8 cellular contexts compared by ENCODE assay signal in genomic region chr11:78416285-78417174, GRCh38. TPM values are rescaled to one million over a fixed set of nuclear protein-coding genes. Genes with fewer than 3 reads are reported as not detected.
DNase-seq lines count a peak whose midpoint lies in the region; ATAC-seq and TF ChIP-seq lines count a peak whose summit lies in the region.

No MANE protein-coding gene starts in this region.

- peak; percentile 56 for TF ChIP-seq CTCF in GM10248 (IDR thresholded peaks at IDR 0.05; ENCODE audit: control extremely low read depth, extremely low read depth, low read depth, missing control alignments)
- TF ChIP-seq CTCF in heart right ventricle (IDR thresholded peaks at IDR 0.05) = peak; percentile 25 to 72 (median 58)
- peak in 5 of 6 experiments; percentile 43 to 73 (median 58) for TF ChIP-seq CTCF in upper lobe of left lung (IDR thresholded peaks at IDR 0.05)

- no peak for TF ChIP-seq EP300 in upper lobe of left lung (IDR thresholded peaks at IDR 0.05)

- WGBS in heart right ventricle, 2 donors = 1 to 2% methylated on average over 38 of the region's 38 CpGs
- 1 to 2% methylated on average over 33 to 38 of the region's 38 CpGs for WGBS in upper lobe of left lung, 2 donors

- H3K4me1 ChIP-seq in adipocyte (ENCODE audit: control insufficient read depth, insufficient read depth, low read length) (peaks cover 37% of the 10 kb centered on the region), heart right ventricle (peaks cover 3 to 70% (median 41%) of the 10 kb centered on the region in 9 donors), upper lobe of left lung (peaks cover 30 to 54% (median 39%) of the 10 kb centered on the region in 4 donors)

- intact Hi-C loops in heart right ventricle (cut with DNase I) = loop anchor here in 9 of 10 donors (1.0 to 10.0 kb wide), 13 partner anchors 49 to 269 kb away; no protein-coding TSS in a partner anchor
- intact Hi-C loops in posterior cingulate gyrus (cut with DNase I) = loop anchor here (5.0 kb wide), 2 partner anchors 64 to 156 kb away; partner anchors contain the start of gene NARS2

- H3K9ac ChIP-seq in adipocyte (ENCODE audit: low read length) = peak overlapping the region; percentile 90

- peak in 3 of 4 donors; percentile 65 to 94 (median 88) for TF ChIP-seq POLR2A in upper lobe of left lung (IDR thresholded peaks at IDR 0.05)

- H3K9me3 ChIP-seq in adipocyte (ENCODE audit: control insufficient read depth, low read length) = no peaks in the 10 kb centered on the region
- H3K9me3 ChIP-seq in heart right ventricle = no peaks in the 10 kb centered on the region
- H3K9me3 ChIP-seq in upper lobe of left lung = no peaks in the 10 kb centered on the region

- POLR2A ChIA-PET in GM10248 (lab: Yijun Ruan, JAX) = interaction anchor here (0.6 kb wide), 1 partner anchor 21 kb away, joined by 6 read pairs; no protein-coding TSS in a partner anchor

- H3K27ac ChIP-seq in heart right ventricle = peak overlapping the region; percentile 92 to 99 (median 97)
- peak overlapping the region; percentile 92 to 100 (median 98) for H3K27ac ChIP-seq in upper lobe of left lung

- H3K4me3 ChIP-seq in adipocyte (ENCODE audit: low read length) = peak overlapping the region; percentile 85
- H3K4me3 ChIP-seq in heart right ventricle = peak overlapping the region; percentile 76 to 96 (median 87)
- peak overlapping the region; percentile 70 to 96 (median 94) for H3K4me3 ChIP-seq in upper lobe of left lung

- H3K27me3 ChIP-seq in adipocyte (replicated peaks; ENCODE audit: control insufficient read depth, insufficient read depth, low read length) (no peaks in the 10 kb centered on the region), heart right ventricle (no peaks in the 10 kb centered on the region), upper lobe of left lung (no peaks in the 10 kb centered on the region)

- ATAC-seq in HG02763 (IDR thresholded peaks at IDR 0.05; ENCODE audit: unreplicated experiment) = peak; percentile 52
- peak; percentile 53 to 79 (median 76) for ATAC-seq in heart right ventricle
- ATAC-seq in upper lobe of left lung (ENCODE audit: low FRiP score in 2 of 2) = peak; percentile 79 to 92

- CTCF ChIA-PET in GM10248 (lab: Yijun Ruan, JAX) = interaction anchor here (1.0 to 10.6 kb wide), 18 partner anchors 8 to 189 kb away, joined by 3 to 129 read pairs (median 4); no protein-coding TSS in a partner anchor

- H3K36me3 ChIP-seq in adipocyte (ENCODE audit: control insufficient read depth, insufficient read depth, low read length, severe bottlenecking) = no peaks in the 10 kb centered on the region
- no peaks in the 10 kb centered on the region for H3K36me3 ChIP-seq in heart right ventricle
- H3K36me3 ChIP-seq in upper lobe of left lung = no peaks in the 10 kb centered on the region

- peak; percentile 84 for DNase-seq in GM10248 (ENCODE audit: extremely low spot score)
- peak; percentile 79 for DNase-seq in NCI-H128 (lab: John Stamatoyannopoulos, UW; ENCODE audit: unreplicated experiment)
- peak; percentile 94 for DNase-seq in SW480 (ENCODE audit: low spot score)
- peak; percentile 95 for DNase-seq in adipocyte (ENCODE audit: low read depth)
- peak; percentile 87 to 88 for DNase-seq in heart right ventricle
- DNase-seq in posterior cingulate gyrus = peak; percentile 69 to 97 (median 85)
- peak; percentile 91 to 94 for DNase-seq in upper lobe of left lung

RNA-seq across cellular contexts. Expression of gene GAB2, which starts 1.1 kb away (rescaled TPM):
- 10 to 100 TPM; 18.2 to 44.6 (median 29.8) TPM for total RNA-seq in heart right ventricle
- 1 to 10 TPM; 5.0 to 7.0 TPM for polyA plus RNA-seq in heart right ventricle
- 10 to 100 TPM; 40.9 to 76.6 (median 50.4) TPM for total RNA-seq in upper lobe of left lung

Comparison
In these comparisons a context has a peak if more than half of its experiments do, and no peak if none do; other contexts are left out.
1. Peak in every context shown above with its lines: DNase-seq, ATAC-seq, H3K4me3 ChIP-seq and H3K27ac ChIP-seq.